Comparison of ENCODE assay signal across 8 cellular contexts in the genomic region with DNA sequence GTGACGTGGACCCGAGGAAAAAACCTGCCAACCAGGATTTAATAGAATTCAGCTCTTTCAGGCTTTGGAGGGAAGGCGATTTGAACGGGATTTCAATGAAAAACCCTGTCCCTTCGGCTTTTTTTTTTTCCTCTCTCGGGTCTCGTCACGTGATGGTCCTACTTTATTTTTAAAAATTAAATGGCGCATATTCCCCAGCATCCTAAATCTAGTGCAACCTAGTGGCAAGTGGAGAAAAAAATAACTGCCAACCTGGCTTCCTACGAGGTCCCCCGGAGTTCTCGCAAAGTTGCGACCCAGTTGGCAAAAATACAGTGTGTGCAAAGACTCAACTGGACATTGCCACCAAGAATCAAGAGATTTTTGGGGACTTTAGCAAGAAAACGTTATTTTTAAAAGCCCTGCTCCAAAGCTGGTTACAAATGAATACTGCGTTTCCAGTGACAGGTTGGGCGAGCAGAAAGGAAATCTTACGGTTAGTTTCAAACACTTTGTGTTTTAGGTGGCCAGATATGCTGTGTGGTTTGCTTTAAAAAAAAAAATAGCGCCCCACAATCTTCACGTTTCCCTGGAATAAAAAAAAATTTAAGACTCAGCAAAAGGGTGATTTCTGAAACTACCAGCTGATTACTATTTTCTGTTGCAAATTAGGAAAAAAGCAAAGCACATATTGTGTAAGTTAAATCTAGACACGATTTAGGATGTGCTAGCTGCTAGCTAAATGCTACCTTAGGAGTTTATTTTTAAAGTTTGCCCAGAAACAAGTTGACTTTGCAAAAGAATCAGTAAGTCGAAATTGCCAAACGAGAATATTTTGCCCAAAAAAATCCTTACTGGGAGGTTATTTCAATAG. TPM values are rescaled to one million over a fixed set of nuclear protein-coding genes. Genes with fewer than 3 reads are reported as not detected.
DNase-seq lines count a peak whose midpoint lies in the region; ATAC-seq and TF ChIP-seq lines count a peak whose summit lies in the region.

No MANE protein-coding gene starts in this region.

- H3K27me3 Mint-ChIP-seq in activated T-cell treated with anti-CD3 and anti-CD28 coated beads, Interleukin-2, amount 50 U/mL, for 72 hours (ENCODE audit: low read depth): no peaks in the 10 kb centered on the region
- H3K27me3 Mint-ChIP-seq in nephron progenitor cell (ENCODE audit: low read depth, poor library complexity): no peaks in the 10 kb centered on the region

- H3K36me3 Mint-ChIP-seq in activated T-cell treated with anti-CD3 and anti-CD28 coated beads, Interleukin-2, amount 50 U/mL, for 72 hours (ENCODE audit: insufficient read depth in 2 of 2): peaks cover 4 to 8% of the 10 kb centered on the region in 2 donors
- H3K36me3 Mint-ChIP-seq in nephron progenitor cell (ENCODE audit: low read depth): peaks cover 7% of the 10 kb centered on the region

- ATAC-seq in HG03159 (IDR thresholded peaks at IDR 0.05; ENCODE audit: unreplicated experiment): peak; percentile 5
- ATAC-seq in activated T-cell treated with anti-CD3 and anti-CD28 coated beads, Interleukin-2, amount 50 U/mL, for 72 hours (replicated peaks in 1 of 2): no peak
- ATAC-seq in HG02610 (IDR thresholded peaks at IDR 0.05; ENCODE audit: unreplicated experiment): no peak

- peak overlapping the region; percentile 94 to 100 for H3K4me3 Mint-ChIP-seq in activated T-cell treated with anti-CD3 and anti-CD28 coated beads, Interleukin-2, amount 50 U/mL, for 72 hours
- H3K4me3 Mint-ChIP-seq in nephron progenitor cell: peak overlapping the region; percentile 93

- peak; percentile 57 for DNase-seq in DMS114 treated with DMSO at 0.1 percent for 48 hours (lab: John Stamatoyannopoulos, UW; ENCODE audit: unreplicated experiment)
- DNase-seq in NCI-H748 treated with DMSO at 0.1 percent for 48 hours (lab: John Stamatoyannopoulos, UW): peak; percentile 38
- DNase-seq in activated T-cell treated with anti-CD3 and anti-CD28 coated beads, Interleukin-2, amount 50 U/mL, for 72 hours: no peak
- DNase-seq in fibroblast of the conjunctiva (ENCODE audit: low read depth): peak; percentile 59
- DNase-seq in nephron progenitor cell: peak; percentile 20
- DNase-seq in epidermal melanocyte (ENCODE audit: insufficient read length, low spot score): no peak

- TF ChIP-seq CTCF in nephron progenitor cell (IDR thresholded peaks at IDR 0.05): peak; percentile 12

- peaks cover 63% of the 10 kb centered on the region for H3K4me1 Mint-ChIP-seq in activated T-cell treated with anti-CD3 and anti-CD28 coated beads, Interleukin-2, amount 50 U/mL, for 72 hours (ENCODE audit: low read depth)
- peaks cover 39% of the 10 kb centered on the region for H3K4me1 Mint-ChIP-seq in nephron progenitor cell

- H3K9me3 Mint-ChIP-seq in activated T-cell treated with anti-CD3 and anti-CD28 coated beads, Interleukin-2, amount 50 U/mL, for 72 hours: no peaks in the 10 kb centered on the region
- H3K9me3 Mint-ChIP-seq in nephron progenitor cell: no peaks in the 10 kb centered on the region

- peak overlapping the region; percentile 100 for H3K27ac Mint-ChIP-seq in activated T-cell treated with anti-CD3 and anti-CD28 coated beads, Interleukin-2, amount 50 U/mL, for 72 hours
- peak overlapping the region; percentile 97 for H3K27ac Mint-ChIP-seq in nephron progenitor cell

RNA-seq across cellular contexts. Expression of a gene that starts 0.7 kb away (rescaled TPM):
- total RNA-seq in activated T-cell treated with anti-CD3 and anti-CD28 coated beads, Interleukin-2, amount 50 U/mL, for 72 hours: 10 to 100 TPM; 74.3 TPM

RNA-seq across cellular contexts. Expression of a gene that starts 6.4 kb away (rescaled TPM):
- total RNA-seq in activated T-cell treated with anti-CD3 and anti-CD28 coated beads, Interleukin-2, amount 50 U/mL, for 72 hours: 100 to 1,000 TPM; 106 to 122 TPM

Comparison
In these comparisons a context has a peak if more than half of its experiments do, and no peak if none do; other contexts are left out.
1. DNase-seq: peak in DMS114 treated with DMSO at 0.1 percent for 48 hours (single experiment), NCI-H748 treated with DMSO at 0.1 percent for 48 hours (single experiment), fibroblast of the conjunctiva (single experiment) and nephron progenitor cell (single experiment); none in activated T-cell treated with anti-CD3 and anti-CD28 coated beads, Interleukin-2, amount 50 U/mL, for 72 hours (0 of 2) and epidermal melanocyte (single experiment).